In genomic region chr12:10701226-10701681, GRCh38 we compare ENCODE assay signal across 1 cellular context.
TF ChIP-seq lines count a peak whose summit lies in the region.

No MANE protein-coding gene starts in this region.

TF ChIP-seq in A549, 52 proteins besides CTCF, POLR2A, EP300 and RAD21 (continued from another document):
- no peak for TF ChIP-seq REST (IDR thresholded peaks at IDR 0.05)
- no peak for TF ChIP-seq SREBF2 (IDR thresholded peaks at IDR 0.05)
- TF ChIP-seq RNF2 (IDR thresholded peaks at IDR 0.05; ENCODE audit: borderline replicate concordance, low read depth), result no peak
- no peak for TF ChIP-seq NPAS2 (CRISPR knock-in tag; IDR thresholded peaks at IDR 0.05; ENCODE audit: borderline replicate concordance)
- TF ChIP-seq TFCP2L1 (CRISPR knock-in tag; IDR thresholded peaks at IDR 0.05), result no peak
- no peak for TF ChIP-seq PBX3 (IDR thresholded peaks at IDR 0.05)
- TF ChIP-seq ZNF302 (CRISPR knock-in tag; IDR thresholded peaks at IDR 0.05), result no peak
